8 cellular contexts compared by ENCODE assay signal in genomic region chr1:45205910-45206721, GRCh38. TPM values are rescaled to one million over a fixed set of nuclear protein-coding genes. Genes with fewer than 3 reads are reported as not detected.
DNase-seq lines count a peak whose midpoint lies in the region; ATAC-seq lines count a peak whose summit lies in the region.

TSS of gene ZSWIM5 (minus strand) at chr1:45206605. CDS start at chr1:45206350, 255 bp downstream.

- H3K4me2 ChIP-seq in neuronal stem cell (ENCODE audit: insufficient read depth, low read length, poor library complexity, severe bottlenecking): peak within 1 kb of the TSS; percentile 72

- H3K27me3 ChIP-seq in neuronal stem cell (ENCODE audit: control insufficient read depth in 3 of 3, insufficient read depth in 3 of 3, low read depth in 1 of 3, low read length in 3 of 3) (peaks cover 0 to 30% (median 10%) of the 10 kb centered on the region in 3 experiments), subcutaneous abdominal adipose tissue (ENCODE audit: control insufficient read depth in 5 of 5, insufficient read depth in 4 of 5, low read length in 5 of 5) (peaks cover 0 to 5% (median 3%) of the 10 kb centered on the region in 5 donors)

- H4K8ac ChIP-seq in neuronal stem cell (ENCODE audit: low read depth, low read length): peak within 1 kb of the TSS; percentile 23

- H2AFZ ChIP-seq in neuronal stem cell (ENCODE audit: low read length): peak within 1 kb of the TSS; percentile 99

- H3K79me1 ChIP-seq in neuronal stem cell (ENCODE audit: low read depth, low read length): no peaks in the 10 kb centered on the region

- H3K36me3 ChIP-seq in neuronal stem cell (replicated peaks in 1 of 2; ENCODE audit: control insufficient read depth in 2 of 2, insufficient read depth in 2 of 2, low read length in 2 of 2) (no peaks in the 10 kb centered on the region), subcutaneous abdominal adipose tissue (ENCODE audit: control insufficient read depth in 5 of 5, insufficient read depth in 5 of 5, low read length in 5 of 5) (no peaks in the 10 kb centered on the region)

- DNase-seq in 8988T (peak; percentile 52), RPMI8226 (peak; percentile 42), germinal center (ENCODE audit: low spot score) (peak; percentile 67), neuronal stem cell (ENCODE audit: low spot score) (peak; percentile 69)
- DNase-seq in activated naive CD4-positive, alpha-beta T cell treated with Interleukin-2 at 50 U/mL for 16 hours: peak; percentile 67

- H3K18ac ChIP-seq in neuronal stem cell (ENCODE audit: low read length): peak within 1 kb of the TSS; percentile 99

- peak within 1 kb of the TSS; percentile 90 for H3K14ac ChIP-seq in neuronal stem cell (ENCODE audit: low read length)

- peak within 1 kb of the TSS; percentile 98 for H2BK5ac ChIP-seq in neuronal stem cell (ENCODE audit: low read length)

- peak within 1 kb of the TSS; percentile 98 for H3K23ac ChIP-seq in neuronal stem cell (ENCODE audit: low read depth, low read length, poor library complexity)

- H2BK12ac ChIP-seq in neuronal stem cell (ENCODE audit: low read length): peak within 1 kb of the TSS; percentile 41

- no peak within 1 kb of the TSS for H3K4ac ChIP-seq in neuronal stem cell (ENCODE audit: low read length)

- WGBS in neuronal stem cell (ENCODE audit: extremely low coverage in 2 of 2, insufficient read length in 2 of 2, insufficient replicate concordance in 1 of 2), 2 donors: no CpG with 5 or more reads among the region's 118 CpGs

- H3K4me3 ChIP-seq in neuronal stem cell (ENCODE audit: low read length in 2 of 2) (peak within 1 kb of the TSS; percentile 85 to 100), subcutaneous abdominal adipose tissue (ENCODE audit: low read depth in 1 of 5, low read length in 5 of 5) (peak within 1 kb of the TSS; percentile 77 to 93 (median 82))

- ATAC-seq in GM18861 (IDR thresholded peaks at IDR 0.05; ENCODE audit: unreplicated experiment) (peak; percentile 45), HG03571 (IDR thresholded peaks at IDR 0.05; ENCODE audit: unreplicated experiment) (peak; percentile 62)

- H2AK5ac ChIP-seq in neuronal stem cell (ENCODE audit: low read depth, low read length): no peak within 1 kb of the TSS

- H3K9ac ChIP-seq in neuronal stem cell (ENCODE audit: low read depth, low read length, poor library complexity) (peak within 1 kb of the TSS; percentile 98), subcutaneous abdominal adipose tissue (ENCODE audit: low read length in 5 of 5) (peak within 1 kb of the TSS; percentile 26 to 75 (median 40))

- H3K27ac ChIP-seq in neuronal stem cell (replicated peaks; ENCODE audit: low read length) (peak within 1 kb of the TSS; percentile 91), subcutaneous abdominal adipose tissue (ENCODE audit: low read depth, low read length) (no peak within 1 kb of the TSS)

- H4K91ac ChIP-seq in neuronal stem cell (ENCODE audit: low read depth, low read length, poor library complexity): no peak within 1 kb of the TSS

- H3K9me3 ChIP-seq in neuronal stem cell (replicated peaks in 1 of 2; ENCODE audit: control insufficient read depth in 2 of 2, insufficient read depth in 1 of 2, low read depth in 1 of 2, low read length in 2 of 2): no peaks in the 10 kb centered on the region
- H3K9me3 ChIP-seq in subcutaneous abdominal adipose tissue (ENCODE audit: control insufficient read depth in 5 of 5, low read length in 5 of 5): no peaks in the 10 kb centered on the region

- H2BK15ac ChIP-seq in neuronal stem cell (ENCODE audit: low read length): peak within 1 kb of the TSS; percentile 98

- peak within 1 kb of the TSS; percentile 47 for H2BK120ac ChIP-seq in neuronal stem cell (ENCODE audit: low read depth, low read length)

- peaks cover 0 to 9% of the 10 kb centered on the region in 2 donors for H3K4me1 ChIP-seq in neuronal stem cell (ENCODE audit: control insufficient read depth in 2 of 2, insufficient read depth in 1 of 2, low read depth in 1 of 2, low read length in 2 of 2)
- H3K4me1 ChIP-seq in subcutaneous abdominal adipose tissue (ENCODE audit: control insufficient read depth in 5 of 5, insufficient read depth in 5 of 5, low read length in 5 of 5): peaks cover 2 to 19% (median 13%) of the 10 kb centered on the region in 5 donors

RNA-seq across cellular contexts. Expression of gene ZSWIM5, which starts in this region (rescaled TPM):
- polyA plus RNA-seq in neuronal stem cell (2013, experiment 1 of 2): 3.1 TPM
- 2.9 TPM for polyA plus RNA-seq in neuronal stem cell (2013, experiment 2 of 2)
